ENCODE assay signal across 13 cellular contexts in the genomic region with DNA sequence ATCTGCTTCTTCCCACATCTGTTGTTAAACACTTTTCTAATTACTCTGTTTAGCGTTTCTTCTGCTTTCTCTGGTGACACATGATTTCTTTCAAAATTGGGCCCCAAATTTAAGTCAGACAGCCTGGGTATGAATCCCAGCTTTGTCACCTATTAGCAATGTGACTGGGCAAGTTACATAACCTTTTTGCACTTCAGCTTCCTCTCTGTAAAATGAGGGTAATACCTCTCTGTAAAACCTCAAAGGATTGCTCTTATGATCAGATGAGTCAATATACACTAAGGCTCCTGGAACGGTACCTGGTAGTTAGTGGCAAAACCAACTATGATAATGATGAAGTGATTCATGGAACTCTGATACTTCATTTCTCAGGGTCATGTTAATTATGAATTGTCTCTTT. TPM values are rescaled to one million over a fixed set of nuclear protein-coding genes. Genes with fewer than 3 reads are reported as not detected.
DNase-seq lines count a peak whose midpoint lies in the region; ATAC-seq and TF ChIP-seq lines count a peak whose summit lies in the region.
"Had no signal": no experiment of that assay in that cellular context is flagged by ENCODE, and none has a peak within 500 bp of the region (broad histone marks: within the 10 kb centered on the region; RNA-seq: fewer than 3 reads in every experiment).

No MANE protein-coding gene starts in this region.

- TF ChIP-seq RAD21 in HCT116 (IDR thresholded peaks at IDR 0.05; ENCODE audit: low read depth) = no peak

- H3K79me2 ChIP-seq in HCT116 (ENCODE audit: insufficient read depth, low read length) = peaks cover 4% of the 10 kb centered on the region; the same call in 1 of the 2 replicates

- no peaks in the 10 kb centered on the region for H3K27me3 ChIP-seq in HCT116 (ENCODE audit: insufficient read depth, low read length)
- no peaks in the 10 kb centered on the region for H3K27me3 ChIP-seq in SJSA1 (replicated peaks)
- no peaks in the 10 kb centered on the region for H3K27me3 ChIP-seq in upper lobe of right lung
- H3K27me3 ChIP-seq: cardiac muscle cell had no signal

- H3K36me3 ChIP-seq in HCT116 (ENCODE audit: control insufficient read depth in 1 of 2, insufficient read depth in 2 of 2, low read length in 2 of 2) (peaks cover 12 to 50% of the 10 kb centered on the region in 2 experiments; a peak in 3 of 4 replicates), SJSA1 (peaks cover 95% of the 10 kb centered on the region), upper lobe of right lung (no peaks in the 10 kb centered on the region)
- H3K36me3 ChIP-seq: cardiac muscle cell had no signal

- no peak overlapping the region for H3K4me3 ChIP-seq in AG10803 (ENCODE audit: low read length)
- no peak overlapping the region for H3K4me3 ChIP-seq in HCT116 (replicated peaks in 1 of 2; ENCODE audit: low read depth in 1 of 2, low read length in 2 of 2)
- H3K4me3 ChIP-seq in SJSA1 = no peak overlapping the region
- H3K4me3 ChIP-seq in fibroblast of villous mesenchyme (ENCODE audit: low read depth, low read length) = no peak overlapping the region
- no peak overlapping the region for H3K4me3 ChIP-seq in upper lobe of right lung
- H3K4me3 ChIP-seq: cardiac muscle cell had no signal

- RAD21 ChIA-PET in HCT116 (lab: Charles Lee; ENCODE audit: low non-redundant PET in 1 of 2, low total read pairs in 2 of 2, uncharacterized antibody in 2 of 2, unreplicated experiment in 2 of 2) = no interaction called here

- no peaks in the 10 kb centered on the region for H3K9me2 ChIP-seq in HCT116 (ENCODE audit: insufficient read depth)

- no peak for TF ChIP-seq POLR2A in HCT116 (IDR thresholded peaks at IDR 0.05; ENCODE audit: borderline replicate concordance, extremely low read depth, insufficient read depth, insufficient read length)

- H3K9ac ChIP-seq in HCT116 (ENCODE audit: low read length) = no peak overlapping the region

- H3K9me3 ChIP-seq in HCT116 (ENCODE audit: control insufficient read depth in 1 of 2, insufficient read depth in 1 of 2, low read depth in 1 of 2, low read length in 2 of 2) (no peaks in the 10 kb centered on the region), SJSA1 (replicated peaks) (no peaks in the 10 kb centered on the region), upper lobe of right lung (no peaks in the 10 kb centered on the region)

- H3K4me1 ChIP-seq in HCT116 (ENCODE audit: control insufficient read depth in 1 of 2, insufficient read depth in 2 of 2, low read length in 2 of 2) (peaks cover 0 to 15% of the 10 kb centered on the region in 2 experiments; a peak in 2 of 4 replicates), SJSA1 (replicated peaks) (peaks cover 7% of the 10 kb centered on the region), upper lobe of right lung (no peaks in the 10 kb centered on the region)

- CTCF ChIA-PET in HCT116 (lab: Charles Lee) = no interaction called here

- no peak overlapping the region for H2AFZ ChIP-seq in HCT116 (ENCODE audit: low read depth, low read length, poor library complexity, severe bottlenecking)

- DNase-seq in AG10803 (ENCODE audit: low read depth) (peak; percentile 77), HCT116 (ENCODE audit: low read depth, low spot score) (no peak), SJSA1 (ENCODE audit: low read depth in 1 of 2, low spot score in 2 of 2) (no peak), fibroblast of villous mesenchyme (ENCODE audit: low read depth) (peak; percentile 7), upper lobe of right lung (no peak)
- DNase-seq: CD8-positive, alpha-beta T cell; NCI-H1092; retina; Right ventricle myocardium superior had no signal

- ATAC-seq in HCT116 (peak; percentile 52; the same call in 1 of the 2 replicates), HG02870 (IDR thresholded peaks at IDR 0.05; ENCODE audit: unreplicated experiment) (no peak), upper lobe of right lung (no peak), GM21825 (IDR thresholded peaks at IDR 0.05; ENCODE audit: unreplicated experiment) (no peak), GM18909 (IDR thresholded peaks at IDR 0.05; ENCODE audit: poor library complexity, unreplicated experiment) (no peak)

- 0 out of 2 replicates have a peak overlapping the region, but pooled peaks have one; percentile 19 for H3K4me2 ChIP-seq in HCT116 (ENCODE audit: low read length)

- intact Hi-C loops in HCT116 (cut with micrococcal nuclease) = no loop called here
- intact Hi-C loops in upper lobe of right lung (cut with DNase I) = no loop called here

- H3K27ac ChIP-seq in HCT116 (ENCODE audit: low read depth, low read length) = no peak overlapping the region
- peak overlapping the region; percentile 66 for H3K27ac ChIP-seq in SJSA1
- no peak overlapping the region for H3K27ac ChIP-seq in upper lobe of right lung
- H3K27ac ChIP-seq: cardiac muscle cell had no signal

- POLR2A ChIA-PET in HCT116 (lab: Charles Lee) = no interaction called here

- no peak for TF ChIP-seq CTCF in AG10803 (conservative IDR thresholded peaks at IDR 0.05; ENCODE audit: low read length)
- no peak for TF ChIP-seq CTCF in HCT116 (IDR thresholded peaks at IDR 0.05 in 2 of 3, conservative IDR thresholded peaks at IDR 0.05 in 1 of 3; ENCODE audit: borderline replicate concordance in 1 of 3, insufficient read depth in 1 of 3, low read depth in 2 of 3, low read length in 2 of 3)
- no peak for TF ChIP-seq CTCF in fibroblast of villous mesenchyme (IDR thresholded peaks at IDR 0.05; ENCODE audit: insufficient read depth, low read depth, low read length)
- no peak for TF ChIP-seq CTCF in upper lobe of right lung (IDR thresholded peaks at IDR 0.05)

- no peaks in the 10 kb centered on the region for H4K20me1 ChIP-seq in HCT116 (ENCODE audit: insufficient read depth)

- BruUV-seq in HCT116 (replicated peaks; lab: Mats Ljungman, UMichigan) = no TSS peak

TF ChIP-seq in HCT116, 20 proteins besides CTCF, POLR2A, EP300 and RAD21:
- peak; percentile 46 for TF ChIP-seq FOSL1 (IDR thresholded peaks at IDR 0.05; ENCODE audit: low read depth)
- TF ChIP-seq, protein P1, sequence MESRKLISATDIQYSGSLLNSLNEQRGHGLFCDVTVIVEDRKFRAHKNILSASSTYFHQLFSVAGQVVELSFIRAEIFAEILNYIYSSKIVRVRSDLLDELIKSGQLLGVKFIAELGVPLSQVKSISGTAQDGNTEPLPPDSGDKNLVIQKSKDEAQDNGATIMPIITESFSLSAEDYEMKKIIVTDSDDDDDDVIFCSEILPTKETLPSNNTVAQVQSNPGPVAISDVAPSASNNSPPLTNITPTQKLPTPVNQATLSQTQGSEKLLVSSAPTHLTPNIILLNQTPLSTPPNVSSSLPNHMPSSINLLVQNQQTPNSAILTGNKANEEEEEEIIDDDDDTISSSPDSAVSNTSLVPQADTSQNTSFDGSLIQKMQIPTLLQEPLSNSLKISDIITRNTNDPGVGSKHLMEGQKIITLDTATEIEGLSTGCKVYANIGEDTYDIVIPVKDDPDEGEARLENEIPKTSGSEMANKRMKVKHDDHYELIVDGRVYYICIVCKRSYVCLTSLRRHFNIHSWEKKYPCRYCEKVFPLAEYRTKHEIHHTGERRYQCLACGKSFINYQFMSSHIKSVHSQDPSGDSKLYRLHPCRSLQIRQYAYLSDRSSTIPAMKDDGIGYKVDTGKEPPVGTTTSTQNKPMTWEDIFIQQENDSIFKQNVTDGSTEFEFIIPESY (IDR thresholded peaks at IDR 0.05; ENCODE audit: extremely low read depth, insufficient replicate concordance, low read length) = no peak

RNA-seq across cellular contexts. Expression of a gene that starts 33.0 kb away (rescaled TPM):
- total RNA-seq in HCT116 (2021; ENCODE audit: unreplicated experiment) (19.5 TPM), fibroblast of villous mesenchyme (10.4 and 17.4 TPM in 2 replicates), upper lobe of right lung (0.29 TPM)
- 7.7 and 8.0 TPM in 2 replicates for polyA plus RNA-seq in HCT116 (2012)
- 11.6 and 22.1 TPM in 2 replicates for total RNA-seq in SJSA1 (2014; rRNA removed; shearing (Covaris generic))

Comparison
In these comparisons a context has a peak if more than half of its experiments do, and no peak if none do; other contexts are left out.
1. DNase-seq: peak in AG10803 (single experiment) and fibroblast of villous mesenchyme (single experiment); none in HCT116 (single experiment), SJSA1 (0 of 2) and upper lobe of right lung (single experiment).